Comparison of ENCODE assay signal across 26 cellular contexts in the genomic region with DNA sequence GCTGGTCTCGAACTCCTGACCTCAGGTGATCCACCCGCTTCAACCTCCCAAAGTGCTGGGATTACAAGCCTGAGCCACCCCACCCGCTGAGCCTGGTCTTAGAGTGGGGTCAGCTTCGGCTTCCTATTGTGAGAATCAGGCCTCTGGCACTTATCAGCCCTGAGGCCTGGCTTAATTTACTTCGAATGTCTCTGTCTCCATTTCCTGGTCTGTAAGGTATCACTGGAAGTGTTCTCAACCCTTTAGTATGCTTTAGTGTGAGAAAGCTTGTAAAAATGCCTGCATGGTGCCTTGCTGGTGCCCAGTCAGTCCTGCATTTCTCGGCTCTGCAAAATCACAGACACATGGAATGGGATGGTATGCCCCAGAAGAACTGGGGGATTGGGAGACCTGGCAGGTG.
"Had no signal": no experiment of that assay in that cellular context is flagged by ENCODE, and none has a peak within 500 bp of the region (broad histone marks: within the 10 kb centered on the region; RNA-seq: fewer than 3 reads in every experiment).

No MANE protein-coding gene starts in this region.

- H3K9me3 ChIP-seq: esophagus squamous epithelium, gastroesophageal sphincter had no signal

- H3K36me3 ChIP-seq: esophagus squamous epithelium, gastroesophageal sphincter had no signal

- ATAC-seq: activated CD8-positive, alpha-beta T cell treated with anti-CD3 and anti-CD28 coated beads for 36 hours; activated T-cell treated with anti-CD3 and anti-CD28 coated beads, Interleukin-2, amount 50 U/mL, for 4 hours; activated T-helper 17 cell treated with anti-CD3 and anti-CD28 coated beads, Interleukin-2, amount 50 U/mL, for 72 hours; effector memory CD8-positive, alpha-beta T cell; gastroesophageal sphincter; WTC11 had no signal

- H3K27ac ChIP-seq: epithelial cell of prostate, esophagus squamous epithelium, gastroesophageal sphincter, VCaP had no signal

- DNase-seq: activated CD4-positive, alpha-beta T cell treated with anti-CD3 and anti-CD28 coated beads for 1 hour; activated CD4-positive, alpha-beta T cell treated with anti-CD3 and anti-CD28 coated beads for 4 hours; activated CD4-positive, alpha-beta T cell treated with anti-CD3 and anti-CD28 coated beads, Interleukin-2, amount 10 ng/mL, durations not matched to agents 7 days and 5 days; activated CD4-positive, alpha-beta T cell treated with anti-CD3 and anti-CD28 coated beads, Interleukin-2, amount 50 U/mL, for 4 hours; activated CD8-positive, alpha-beta memory T cell treated with anti-CD3 and anti-CD28 coated beads for 24 hours; activated CD8-positive, alpha-beta T cell treated with anti-CD3 and anti-CD28 coated beads for 36 hours; activated effector memory CD4-positive, alpha-beta T cell treated with Interleukin-2 at 50 U/mL for 16 hours; activated gamma-delta T cell treated with Interleukin-2 at 50 U/mL for 16 hours; activated naive CD4-positive, alpha-beta T cell treated with anti-CD3 and anti-CD28 coated beads, Interleukin-2, amount 50 U/mL, for 16 hours; activated naive CD4-positive, alpha-beta T cell treated with Interleukin-2 at 50 U/mL for 16 hours; activated T-cell treated with anti-CD3 and anti-CD28 coated beads, Interleukin-2, amount 50 U/mL, for 4 hours; amniotic stem cell; anterior cingulate cortex; caudate nucleus; cortex of kidney; dermis blood vessel endothelial cell; effector CD4-positive, alpha-beta T cell; effector memory CD8-positive, alpha-beta T cell; esophagus squamous epithelium; foreskin melanocyte; T-helper 2 cell had no signal

- H3K27me3 ChIP-seq: esophagus squamous epithelium, gastroesophageal sphincter had no signal

- H3K4me3 ChIP-seq: esophagus squamous epithelium, gastroesophageal sphincter had no signal
